Comparison of ENCODE assay signal across 8 cellular contexts in the genomic region with DNA sequence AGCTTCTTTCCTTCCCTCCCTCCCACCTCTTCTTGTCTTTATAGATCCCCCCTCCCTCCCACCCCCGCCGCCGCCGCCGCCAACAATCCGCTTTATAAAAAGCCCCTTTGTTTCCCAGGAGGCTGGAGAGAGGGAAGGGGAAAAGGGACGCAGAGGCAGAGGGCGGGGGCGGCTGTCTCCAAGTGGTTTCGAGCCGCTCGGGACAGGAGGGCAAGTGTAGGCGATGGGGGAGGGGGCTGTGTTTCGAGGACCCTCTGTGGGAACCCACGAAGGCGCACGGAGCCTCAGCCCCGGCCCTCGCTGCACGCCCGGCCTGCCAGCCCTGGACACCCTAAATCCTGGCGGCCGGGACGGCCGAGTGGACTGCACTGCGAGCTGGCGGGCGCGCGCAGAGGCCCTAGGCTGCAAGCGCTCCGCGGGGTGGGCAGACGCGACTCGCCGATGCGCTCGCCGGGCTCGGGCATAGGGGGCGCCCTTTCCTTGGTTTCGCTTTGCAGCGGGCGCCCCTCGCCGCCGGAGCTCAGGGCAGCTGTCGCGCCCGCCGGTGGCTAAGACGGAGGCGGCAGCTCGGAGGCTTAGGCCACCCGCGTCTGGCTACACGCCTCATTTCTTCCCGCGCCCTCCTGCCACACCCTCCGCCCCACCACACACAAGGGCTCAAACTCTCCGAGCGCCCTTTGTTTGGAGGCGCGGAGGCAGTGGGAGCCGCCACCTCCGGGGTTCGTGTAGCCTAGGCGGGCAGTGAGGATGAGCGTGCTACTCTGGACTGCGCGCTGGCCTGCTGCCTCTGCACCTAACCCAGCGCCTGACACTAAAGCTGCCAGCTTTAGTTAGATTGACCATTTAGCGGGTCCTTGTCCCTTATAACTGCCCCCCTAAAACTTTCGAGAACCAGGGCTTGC. TPM values are rescaled to one million over a fixed set of nuclear protein-coding genes. Genes with fewer than 3 reads are reported as not detected.
DNase-seq lines count a peak whose midpoint lies in the region; ATAC-seq and TF ChIP-seq lines count a peak whose summit lies in the region.

No MANE protein-coding gene starts in this region.

- peaks cover 0 to 23% of the 10 kb centered on the region in 2 experiments; a peak in 2 of 4 replicates for H3K79me1 ChIP-seq in IMR-90 (ENCODE audit: low read depth in 1 of 2, low read length in 2 of 2)

- peak overlapping the region in 1 of 7 donors; percentile 30 for H3K27ac Mint-ChIP-seq in CD14-positive monocyte

- dilution Hi-C loops in IMR-90 (cut with HindIII; ENCODE audit: low sequenced_read_pairs, unreplicated experiment), result no loop called here

- 0 out of 2 replicates have a peak, but pooled peaks have one; percentile 8 for TF ChIP-seq POLR2A in IMR-90 (IDR thresholded peaks at IDR 0.05; ENCODE audit: low read depth, low read length)

- H4K8ac ChIP-seq in IMR-90 (ENCODE audit: low read depth in 2 of 2, low read length in 2 of 2), result peak overlapping the region in 1 of 2 experiments; percentile 69; a peak in 3 of 4 replicates

- H3K27me3 ChIP-seq in IMR-90 (ENCODE audit: control insufficient read depth, insufficient read depth, low read length) (no peaks in the 10 kb centered on the region), ascending aorta (no peaks in the 10 kb centered on the region), right cardiac atrium (ENCODE audit: control insufficient read depth, insufficient read depth) (no peaks in the 10 kb centered on the region)

- peak overlapping the region; percentile 82 to 91 for H3K4me3 Mint-ChIP-seq in CD14-positive monocyte

- H2AK5ac ChIP-seq in IMR-90 (ENCODE audit: low read depth, low read length), result peak overlapping the region; percentile 30

- CTCF ChIA-PET in IMR-90 (lab: Yijun Ruan, JAX), result interaction anchor here (0.6 to 1.4 kb wide), 4 partner anchors 222 to 415 kb away, joined by 3 to 5 read pairs (median 4); no protein-coding TSS in a partner anchor

- peak overlapping the region; percentile 78 for H3K4ac ChIP-seq in IMR-90 (ENCODE audit: low read depth, low read length)

- intact Hi-C loops in CD14-positive monocyte (cut with micrococcal nuclease) (loop anchor here (10.0 kb wide), 2 partner anchors 109 to 161 kb away; no protein-coding TSS in a partner anchor), IMR-90 (cut with micrococcal nuclease) (loop anchor here (1.0 to 10.0 kb wide), 2 partner anchors 216 to 319 kb away; no protein-coding TSS in a partner anchor), ascending aorta (cut with DNase I) (loop anchor here (5.0 to 10.0 kb wide), 5 partner anchors 179 to 861 kb away; a partner anchor contains a TSS), right cardiac atrium (cut with DNase I) (loop anchor here in 2 of 4 donors (5.0 to 10.0 kb wide), 5 partner anchors 117 to 401 kb away; no protein-coding TSS in a partner anchor), posterior vena cava (cut with DNase I) (loop anchor here in 1 of 2 donors (10.0 kb wide), 1 partner anchor 411 kb away; no protein-coding TSS in a partner anchor)

- peaks cover 41 to 72% (median 52%) of the 10 kb centered on the region in 3 donors for H3K27me3 Mint-ChIP-seq in CD14-positive monocyte (ENCODE audit: low read depth in 3 of 3)

- peak overlapping the region; percentile 70 for H3K14ac ChIP-seq in IMR-90 (replicated peaks; ENCODE audit: low read depth, low read length)

- H3K4me3 ChIP-seq in IMR-90 (ENCODE audit: insufficient read depth, low read depth, low read length) (peak overlapping the region; percentile 83), ascending aorta (peak overlapping the region; percentile 63 to 68), right cardiac atrium (ENCODE audit: low read length) (peak overlapping the region; percentile 76)

- H3K9ac ChIP-seq in IMR-90 (ENCODE audit: low read depth, low read length), result peak overlapping the region; percentile 77

- peak; percentile 30 for ATAC-seq in IMR-90 (ENCODE audit: low read depth)
- peak; percentile 66 to 75 for ATAC-seq in right cardiac atrium
- ATAC-seq in HG02763 (IDR thresholded peaks at IDR 0.05; ENCODE audit: unreplicated experiment), result no peak

- H2AK9ac ChIP-seq in IMR-90 (replicated peaks; ENCODE audit: low read depth, low read length, poor library complexity), result peak overlapping the region; percentile 89

- H4K20me1 ChIP-seq in IMR-90 (ENCODE audit: insufficient read depth, low read length), result no peaks in the 10 kb centered on the region

- H3K4me1 ChIP-seq in IMR-90 (ENCODE audit: control insufficient read depth, insufficient read depth, low read length), result peaks cover 2% of the 10 kb centered on the region
- H3K4me1 ChIP-seq in ascending aorta, result no peaks in the 10 kb centered on the region
- H3K4me1 ChIP-seq in right cardiac atrium (ENCODE audit: control insufficient read depth, insufficient read depth, low read length), result no peaks in the 10 kb centered on the region

- H3K36me3 ChIP-seq in IMR-90 (ENCODE audit: control insufficient read depth, insufficient read depth, low read length) (no peaks in the 10 kb centered on the region), ascending aorta (no peaks in the 10 kb centered on the region)

- H3K9me3 Mint-ChIP-seq in CD14-positive monocyte, result peaks cover 0 to 37% (median 13%) of the 10 kb centered on the region in 7 donors

- BruUV-seq in IMR-90 (replicated peaks; lab: Mats Ljungman, UMichigan), result no TSS peak

- H3K4me2 ChIP-seq in IMR-90 (ENCODE audit: low read depth, low read length), result peak overlapping the region; percentile 97

- H2AFZ ChIP-seq in IMR-90 (replicated peaks; ENCODE audit: low read length, poor library complexity), result peak overlapping the region; percentile 88

- H3K18ac ChIP-seq in IMR-90 (ENCODE audit: low read depth, low read length), result peak overlapping the region; percentile 51

- peak; percentile 32 for TF ChIP-seq RAD21 in IMR-90 (IDR thresholded peaks at IDR 0.05; ENCODE audit: low read length)

- H2BK5ac ChIP-seq in IMR-90 (ENCODE audit: low read depth, low read length, poor library complexity, severe bottlenecking), result peak overlapping the region; percentile 78

- peak overlapping the region; percentile 65 for H4K91ac ChIP-seq in IMR-90 (ENCODE audit: insufficient read depth, low read depth, low read length)

- POLR2A ChIA-PET in IMR-90 (lab: Charles Lee; ENCODE audit: unreplicated experiment), result no interaction called here

- 0 out of 2 replicates have a peak overlapping the region, but pooled peaks have one; percentile 12 for H4K5ac ChIP-seq in IMR-90 (ENCODE audit: low read depth, low read length)

- no peak for DNase-seq in CD14-positive monocyte (ENCODE audit: low spot score)
- peak; percentile 50 for DNase-seq in IMR-90
- DNase-seq in SW 1271 (lab: John Stamatoyannopoulos, UW), result peak; percentile 37 to 64
- DNase-seq in ascending aorta (ENCODE audit: low spot score in 2 of 2), result peak in 1 of 2 donors; percentile 80
- peak; percentile 71 to 92 (median 92) for DNase-seq in right cardiac atrium
- peak; percentile 91 for DNase-seq in posterior vena cava (ENCODE audit: low spot score)
- DNase-seq in cortex of kidney (lab: John Stamatoyannopoulos, UW), result no peak

- WGBS in IMR-90 (ENCODE audit: extremely low coverage in 2 of 2, insufficient read length in 1 of 2), 2 experiments, result 41% methylated on average over 18 of the region's 75 CpGs; no CpG with 5 or more reads in 1 of the 2 experiments
- under 1% methylated on average over 73 of the region's 75 CpGs for WGBS in right cardiac atrium

- TF ChIP-seq CTCF in CD14-positive monocyte (IDR thresholded peaks at IDR 0.05) (peak; percentile 55), IMR-90 (conservative IDR thresholded peaks at IDR 0.05; ENCODE audit: low read depth, low read length) (peak; percentile 56), ascending aorta (IDR thresholded peaks at IDR 0.05) (peak; percentile 57 to 66 (median 62))

- no peak overlapping the region for H2BK20ac ChIP-seq in IMR-90 (ENCODE audit: low read depth, low read length)

- H3K9me3 ChIP-seq in IMR-90 (ENCODE audit: control insufficient read depth, insufficient read depth, low read length), result no peaks in the 10 kb centered on the region
- no peaks in the 10 kb centered on the region for H3K9me3 ChIP-seq in ascending aorta
- no peaks in the 10 kb centered on the region for H3K9me3 ChIP-seq in right cardiac atrium (ENCODE audit: control insufficient read depth, low read length)

- H2BK120ac ChIP-seq in IMR-90 (ENCODE audit: low read depth, low read length), result peak overlapping the region; percentile 57

- H3K4me1 Mint-ChIP-seq in CD14-positive monocyte, result peaks cover 28% of the 10 kb centered on the region

- H3K27ac ChIP-seq in IMR-90 (ENCODE audit: insufficient read depth, low read length), result peak overlapping the region; percentile 92
- H3K27ac ChIP-seq in ascending aorta, result peak overlapping the region; percentile 82 to 89
- peak overlapping the region; percentile 91 for H3K27ac ChIP-seq in right cardiac atrium (ENCODE audit: low read length)

- in situ Hi-C loops in IMR-90 (cut with MboI; ENCODE audit: low sequenced_read_pairs), result loop anchor here (25.0 kb wide), 2 partner anchors 347 to 403 kb away; no protein-coding TSS in a partner anchor

- peak overlapping the region; percentile 61; the same call in 1 of the 2 replicates for H3K56ac ChIP-seq in IMR-90 (ENCODE audit: extremely low read depth, insufficient read depth, low read length)

- H3K9me1 ChIP-seq in IMR-90 (ENCODE audit: insufficient read depth, low read length), result no peaks in the 10 kb centered on the region

- peaks cover 0 to 5% of the 10 kb centered on the region in 2 donors for H3K36me3 Mint-ChIP-seq in CD14-positive monocyte

- H3K23ac ChIP-seq in IMR-90 (ENCODE audit: low read depth, low read length), result peak overlapping the region; percentile 11; the same call in 1 of the 2 replicates

- no peak overlapping the region; the same call in 2 of the 3 replicates for H2BK15ac ChIP-seq in IMR-90 (ENCODE audit: low read depth, low read length)

TF ChIP-seq in IMR-90, 13 proteins besides CTCF, POLR2A, EP300 and RAD21:
- TF ChIP-seq CEBPB (IDR thresholded peaks at IDR 0.05; ENCODE audit: low read depth, low read length) (no peak), NFE2L2 (IDR thresholded peaks at IDR 0.05; ENCODE audit: low read depth, low read length) (no peak), BHLHE40 (IDR thresholded peaks at IDR 0.05; ENCODE audit: low read depth, low read length) (no peak), MXI1 (IDR thresholded peaks at IDR 0.05; ENCODE audit: borderline replicate concordance, low read depth, low read length) (peak; percentile 16; the same call in 1 of the 2 replicates), MAFK (IDR thresholded peaks at IDR 0.05; ENCODE audit: low read depth, low read length) (no peak)

RNA-seq across cellular contexts. Expression of a gene that starts 2.2 kb away (rescaled TPM):
- polyA plus RNA-seq in CD14-positive monocyte, result not detected
- total RNA-seq in IMR-90 (2012; rRNA removed), result 1.4 TPM in 2 replicates
- polyA plus RNA-seq in IMR-90 (2012; rRNA removed), result 10.6 and 11.0 TPM in 2 replicates
- polyA plus RNA-seq in IMR-90 (2012; cell fraction: cytosol; rRNA removed), result 4.8 and 7.3 TPM in 2 replicates
- polyA plus RNA-seq in IMR-90 (2012; cell fraction: nucleus; rRNA removed; ENCODE audit: low replicate concordance), result 34.4 and 43.8 TPM in 2 replicates
- 15.4 TPM for total RNA-seq in ascending aorta
- 1 to 10 TPM; 2.3 to 3.1 (median 2.6) TPM for total RNA-seq in right cardiac atrium
- polyA plus RNA-seq in right cardiac atrium, result 1.3 TPM
- 10 to 100 TPM; 10.9 to 12.8 TPM for total RNA-seq in posterior vena cava

Comparison
In these comparisons a context has a peak if more than half of its experiments do, and no peak if none do; other contexts are left out.
1. DNase-seq: peak in IMR-90 (single experiment), SW 1271 (2 of 2), right cardiac atrium (3 of 3) and posterior vena cava (single experiment); none in CD14-positive monocyte (single experiment) and cortex of kidney (single experiment).
2. Peak in every context shown above with its lines, with median percentiles within 50 percentile points of each other: CTCF ChIP-seq, H3K27ac ChIP-seq and H3K4me3 ChIP-seq.